In the genomic region with DNA sequence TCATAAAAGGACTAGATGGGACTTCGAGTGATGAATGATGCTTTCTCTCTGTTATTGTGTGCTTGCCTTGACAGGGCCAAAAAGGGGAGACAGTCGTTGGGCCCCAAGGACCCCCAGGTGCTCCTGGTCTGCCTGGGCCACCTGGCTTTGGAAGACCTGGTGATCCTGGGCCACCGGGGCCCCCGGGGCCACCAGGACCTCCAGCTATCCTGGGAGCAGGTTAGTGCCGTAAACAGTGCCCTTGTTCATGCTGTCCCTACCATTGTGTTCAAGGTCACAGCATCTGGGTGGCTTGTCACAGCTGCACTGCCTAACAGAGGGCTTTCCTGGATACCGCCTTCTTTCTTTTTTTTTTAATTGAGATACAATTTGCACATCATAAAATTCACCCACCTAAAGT, we compare ENCODE assay signal across 1 cellular context.
TF ChIP-seq lines count a peak whose summit lies in the region.

No MANE protein-coding gene starts in this region.

TF ChIP-seq in HepG2, 621 proteins besides CTCF, POLR2A, EP300 and RAD21:
- TF ChIP-seq, protein P1, sequence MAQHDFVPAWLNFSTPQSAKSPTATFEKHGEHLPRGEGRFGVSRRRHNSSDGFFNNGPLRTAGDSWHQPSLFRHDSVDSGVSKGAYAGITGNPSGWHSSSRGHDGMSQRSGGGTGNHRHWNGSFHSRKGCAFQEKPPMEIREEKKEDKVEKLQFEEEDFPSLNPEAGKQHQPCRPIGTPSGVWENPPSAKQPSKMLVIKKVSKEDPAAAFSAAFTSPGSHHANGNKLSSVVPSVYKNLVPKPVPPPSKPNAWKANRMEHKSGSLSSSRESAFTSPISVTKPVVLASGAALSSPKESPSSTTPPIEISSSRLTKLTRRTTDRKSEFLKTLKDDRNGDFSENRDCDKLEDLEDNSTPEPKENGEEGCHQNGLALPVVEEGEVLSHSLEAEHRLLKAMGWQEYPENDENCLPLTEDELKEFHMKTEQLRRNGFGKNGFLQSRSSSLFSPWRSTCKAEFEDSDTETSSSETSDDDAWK (CRISPR knock-in tag; IDR thresholded peaks at IDR 0.05), result no peak
- TF ChIP-seq PPARG (CRISPR knock-in tag; conservative IDR thresholded peaks at IDR 0.05) (no peak), ZNF605 (CRISPR knock-in tag; IDR thresholded peaks at IDR 0.05) (no peak), NR2F6 (IDR thresholded peaks at IDR 0.05) (no peak), NR2F6 (CRISPR knock-in tag; IDR thresholded peaks at IDR 0.05) (no peak), SKI (IDR thresholded peaks at IDR 0.05; ENCODE audit: partially characterized antibody) (no peak), ZBTB21 (CRISPR knock-in tag; IDR thresholded peaks at IDR 0.05) (no peak), TARDBP (CRISPR knock-in tag; IDR thresholded peaks at IDR 0.05) (no peak), ZNF333 (CRISPR knock-in tag; IDR thresholded peaks at IDR 0.05; ENCODE audit: borderline replicate concordance) (no peak), NFE2L1 (CRISPR knock-in tag; IDR thresholded peaks at IDR 0.05; ENCODE audit: borderline replicate concordance) (no peak), U2AF2 (IDR thresholded peaks at IDR 0.05; ENCODE audit: low read depth, low read length) (no peak), SOX13 (IDR thresholded peaks at IDR 0.05) (no peak), SOX13 (CRISPR knock-in tag; conservative IDR thresholded peaks at IDR 0.05 in 1 of 2, IDR thresholded peaks at IDR 0.05 in 1 of 2) (no peak)
- TF ChIP-seq, protein P2, sequence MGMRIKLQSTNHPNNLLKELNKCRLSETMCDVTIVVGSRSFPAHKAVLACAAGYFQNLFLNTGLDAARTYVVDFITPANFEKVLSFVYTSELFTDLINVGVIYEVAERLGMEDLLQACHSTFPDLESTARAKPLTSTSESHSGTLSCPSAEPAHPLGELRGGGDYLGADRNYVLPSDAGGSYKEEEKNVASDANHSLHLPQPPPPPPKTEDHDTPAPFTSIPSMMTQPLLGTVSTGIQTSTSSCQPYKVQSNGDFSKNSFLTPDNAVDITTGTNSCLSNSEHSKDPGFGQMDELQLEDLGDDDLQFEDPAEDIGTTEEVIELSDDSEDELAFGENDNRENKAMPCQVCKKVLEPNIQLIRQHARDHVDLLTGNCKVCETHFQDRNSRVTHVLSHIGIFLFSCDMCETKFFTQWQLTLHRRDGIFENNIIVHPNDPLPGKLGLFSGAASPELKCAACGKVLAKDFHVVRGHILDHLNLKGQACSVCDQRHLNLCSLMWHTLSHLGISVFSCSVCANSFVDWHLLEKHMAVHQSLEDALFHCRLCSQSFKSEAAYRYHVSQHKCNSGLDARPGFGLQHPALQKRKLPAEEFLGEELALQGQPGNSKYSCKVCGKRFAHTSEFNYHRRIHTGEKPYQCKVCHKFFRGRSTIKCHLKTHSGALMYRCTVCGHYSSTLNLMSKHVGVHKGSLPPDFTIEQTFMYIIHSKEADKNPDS (CRISPR knock-in tag; IDR thresholded peaks at IDR 0.05), result no peak
- TF ChIP-seq, protein P3, sequence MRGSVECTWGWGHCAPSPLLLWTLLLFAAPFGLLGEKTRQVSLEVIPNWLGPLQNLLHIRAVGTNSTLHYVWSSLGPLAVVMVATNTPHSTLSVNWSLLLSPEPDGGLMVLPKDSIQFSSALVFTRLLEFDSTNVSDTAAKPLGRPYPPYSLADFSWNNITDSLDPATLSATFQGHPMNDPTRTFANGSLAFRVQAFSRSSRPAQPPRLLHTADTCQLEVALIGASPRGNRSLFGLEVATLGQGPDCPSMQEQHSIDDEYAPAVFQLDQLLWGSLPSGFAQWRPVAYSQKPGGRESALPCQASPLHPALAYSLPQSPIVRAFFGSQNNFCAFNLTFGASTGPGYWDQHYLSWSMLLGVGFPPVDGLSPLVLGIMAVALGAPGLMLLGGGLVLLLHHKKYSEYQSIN (CRISPR knock-in tag; IDR thresholded peaks at IDR 0.05; ENCODE audit: borderline replicate concordance), result no peak
TF ChIP-seq in HepG2: peak in this region for 0.
